17 cellular contexts compared by ENCODE assay signal in the genomic region with DNA sequence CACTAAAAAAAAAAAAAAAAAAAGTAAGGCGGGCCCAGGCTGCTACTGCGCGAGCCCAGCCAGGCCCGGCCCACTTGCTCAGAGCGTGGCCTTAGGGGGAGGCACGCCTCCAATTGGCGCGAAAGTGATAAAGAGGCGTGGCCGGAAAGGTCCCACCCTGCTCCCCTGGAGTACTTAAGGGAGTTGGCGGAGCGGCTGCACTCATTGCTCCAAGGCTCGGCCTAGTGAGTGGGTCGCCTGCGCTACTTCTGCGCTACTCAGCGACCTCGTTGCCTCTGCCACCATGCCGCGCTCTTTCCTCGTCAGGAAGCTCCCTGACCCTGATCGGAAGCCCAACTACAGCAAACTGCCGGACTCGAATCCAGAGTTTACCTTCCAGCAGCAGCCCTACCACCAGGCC. TPM values are rescaled to one million over a fixed set of nuclear protein-coding genes. Genes with fewer than 3 reads are reported as not detected.
DNase-seq lines count a peak whose midpoint lies in the region; TF ChIP-seq lines count a peak whose summit lies in the region.
"Had no signal": no experiment of that assay in that cellular context is flagged by ENCODE, and none has a peak within 500 bp of the region (broad histone marks: within the 10 kb centered on the region; RNA-seq: fewer than 3 reads in every experiment).

No MANE protein-coding gene starts in this region.

- no peak overlapping the region for H3K4me3 ChIP-seq in H7 (ENCODE audit: insufficient read depth, low read depth, low read length)
- peak overlapping the region in 1 of 2 donors; percentile 32 for H3K4me3 ChIP-seq in testis
- H3K4me3 ChIP-seq in transverse colon, result no peak overlapping the region
- H3K4me3 ChIP-seq: BLaER1, GM23338 had no signal

- no peak for TF ChIP-seq EP300 in transverse colon (IDR thresholded peaks at IDR 0.05; ENCODE audit: low read depth)

- H3K9me3 ChIP-seq in testis (no peaks in the 10 kb centered on the region), transverse colon (no peaks in the 10 kb centered on the region)

- 57 to 77% methylated on average over 24 of the region's 24 CpGs for WGBS in testis, 2 donors
- 96 to 98% methylated on average over 8 to 24 of the region's 24 CpGs for WGBS in transverse colon (ENCODE audit: low coverage in 1 of 2), 2 donors

- in situ Hi-C loops in transverse colon (cut with MboI; ENCODE audit: low pct_ligation_motif_present in 1 of 4, low pct_unique_long_range_greater_than_20kb in 1 of 4, low sequenced_read_pairs in 3 of 4), result no loop called here

- H3K36me3 ChIP-seq in H7 (replicated peaks; ENCODE audit: control insufficient read depth, insufficient read depth, low read length) (no peaks in the 10 kb centered on the region), testis (ENCODE audit: low read depth, missing control alignments) (no peaks in the 10 kb centered on the region), transverse colon (no peaks in the 10 kb centered on the region)
- H3K36me3 ChIP-seq: BLaER1 had no signal

- intact Hi-C loops in testis (cut with DNase I; ENCODE audit: low total_unique reads) (no loop called here), transverse colon (cut with DNase I; ENCODE audit: low total_unique reads) (no loop called here)

- H3K4me1 ChIP-seq in testis (no peaks in the 10 kb centered on the region), transverse colon (no peaks in the 10 kb centered on the region)

- no peak for TF ChIP-seq POLR2A in testis (IDR thresholded peaks at IDR 0.05)
- TF ChIP-seq POLR2A in transverse colon (IDR thresholded peaks at IDR 0.05), result no peak

- H3K27me3 ChIP-seq in H7 (ENCODE audit: control insufficient read depth, insufficient read depth, low read length) (no peaks in the 10 kb centered on the region), testis (no peaks in the 10 kb centered on the region), transverse colon (no peaks in the 10 kb centered on the region)
- H3K27me3 ChIP-seq: BLaER1 had no signal

- H3K27ac ChIP-seq in testis, result no peak overlapping the region
- no peak overlapping the region for H3K27ac ChIP-seq in transverse colon
- H3K27ac ChIP-seq: BLaER1 had no signal

- DNase-seq in D341Med (ENCODE audit: low spot score) (peak; percentile 33), H7 (peak; percentile 22), hepatic stellate cell (ENCODE audit: low spot score) (peak; percentile 17), testis (peak; percentile 76), transverse colon (no peak), HUDEP-2 (lab: John Stamatoyannopoulos, UW; ENCODE audit: unreplicated experiment in 76 of 76) (no peak), mucosa of gallbladder (ENCODE audit: low spot score) (no peak)
- DNase-seq: 8988T; CD4-positive, alpha-beta memory T cell; DMS53; DND-41; EL had no signal

- TF ChIP-seq CTCF in testis (IDR thresholded peaks at IDR 0.05) (no peak), transverse colon (IDR thresholded peaks at IDR 0.05) (no peak)

RNA-seq across cellular contexts. Expression of a gene that starts 36.9 kb away (rescaled TPM):
- total RNA-seq in H7 (2014; rRNA removed; shearing (Covaris generic)), result 0.17 and 0.18 TPM in 2 replicates
- total RNA-seq in testis (10 to 100 TPM; 34.8 to 46.1 TPM), transverse colon (under 1 TPM in 3 of 4 donors, not detected in 1; 0.14 to 0.75 (median 0.16) TPM), mucosa of gallbladder (14.5 TPM)
- 8.2 TPM for polyA plus RNA-seq in testis (ENCODE audit: insufficient read depth, low read depth, low replicate concordance)
- total RNA-seq: CD4-positive, alpha-beta memory T cell; G401 had no signal
- polyA plus RNA-seq: AG04450; CD14-positive monocyte; CD4-positive, alpha-beta memory T cell had no signal

Comparison
In these comparisons a context has a peak if more than half of its experiments do, and no peak if none do; other contexts are left out.
1. DNase-seq: peak in D341Med (single experiment), H7 (single experiment), hepatic stellate cell (single experiment) and testis (single experiment); none in transverse colon (single experiment), HUDEP-2 (0 of 76) and mucosa of gallbladder (single experiment).